ENCODE assay signal across 8 cellular contexts in genomic region chr14:75280831-75281690, GRCh38. TPM values are rescaled to one million over a fixed set of nuclear protein-coding genes. Genes with fewer than 3 reads are reported as not detected.
DNase-seq lines count a peak whose midpoint lies in the region; ATAC-seq and TF ChIP-seq lines count a peak whose summit lies in the region.

No MANE protein-coding gene starts in this region.

- TF ChIP-seq POLR2A in gastrocnemius medialis (IDR thresholded peaks at IDR 0.05) = peak in 1 of 2 donors; percentile 6

- no peaks in the 10 kb centered on the region for H3K9me3 Mint-ChIP-seq in activated naive CD8-positive, alpha-beta T cell (ENCODE audit: low read depth)

- H3K27ac ChIP-seq in HUES64 (ENCODE audit: low read depth, low read length) (no peak overlapping the region), hepatocyte (no peak overlapping the region), gastrocnemius medialis (peak overlapping the region; percentile 98 to 100 (median 100))

- H3K4me1 ChIP-seq in HUES64 (ENCODE audit: insufficient read depth, low read length) (peaks cover 21% of the 10 kb centered on the region), hepatocyte (ENCODE audit: insufficient read depth) (peaks cover 6% of the 10 kb centered on the region), gastrocnemius medialis (peaks cover 24 to 26% of the 10 kb centered on the region in 2 donors), HAP-1 (peaks cover 16% of the 10 kb centered on the region)

- H3K36me3 ChIP-seq in HUES64 (ENCODE audit: insufficient read depth, low read length) = peaks cover 20% of the 10 kb centered on the region
- H3K36me3 ChIP-seq in hepatocyte (replicated peaks; ENCODE audit: insufficient read depth, low read depth) = no peaks in the 10 kb centered on the region
- peaks cover 2 to 14% of the 10 kb centered on the region in 2 donors for H3K36me3 ChIP-seq in gastrocnemius medialis
- no peaks in the 10 kb centered on the region; the same call in none of the 2 replicates for H3K36me3 ChIP-seq in HAP-1 (replicated peaks)

- H3K27ac Mint-ChIP-seq in activated naive CD8-positive, alpha-beta T cell = peak overlapping the region; percentile 50

- peak overlapping the region; percentile 97 for H3K4me2 ChIP-seq in hepatocyte

- TF ChIP-seq CTCF in hepatocyte (IDR thresholded peaks at IDR 0.05; ENCODE audit: poor library complexity) (no peak), gastrocnemius medialis (IDR thresholded peaks at IDR 0.05 in 4 of 5, conservative IDR thresholded peaks at IDR 0.05 in 1 of 5) (no peak)

- H3K9ac ChIP-seq in HUES64 (ENCODE audit: low read depth, low read length) = peak overlapping the region; percentile 23

- H3K27me3 Mint-ChIP-seq in activated naive CD8-positive, alpha-beta T cell = peaks cover 6% of the 10 kb centered on the region

- DNase-seq in hepatocyte (ENCODE audit: low spot score) (peak; percentile 56), gastrocnemius medialis (no peak), NCI-H82 (lab: John Stamatoyannopoulos, UW) (no peak), NCI-H128 (lab: John Stamatoyannopoulos, UW; ENCODE audit: unreplicated experiment) (no peak), HAP-1 (ENCODE audit: low spot score in 2 of 2) (no peak)

- no peaks in the 10 kb centered on the region for H3K9me2 ChIP-seq in hepatocyte (replicated peaks; ENCODE audit: insufficient read depth)

- intact Hi-C loops in gastrocnemius medialis (cut with DNase I; ENCODE audit: low total_unique reads) = no loop called here

- H3K4me3 Mint-ChIP-seq in activated naive CD8-positive, alpha-beta T cell = peak overlapping the region; percentile 93

- peaks cover 16% of the 10 kb centered on the region for H3K36me3 Mint-ChIP-seq in activated naive CD8-positive, alpha-beta T cell

- ATAC-seq in gastrocnemius medialis = no peak
- ATAC-seq in GM19324 (IDR thresholded peaks at IDR 0.05; ENCODE audit: low FRiP score, unreplicated experiment) = no peak

- H3K27me3 ChIP-seq in HUES64 (ENCODE audit: insufficient read depth, low read length) = peaks cover 26% of the 10 kb centered on the region
- no peaks in the 10 kb centered on the region for H3K27me3 ChIP-seq in hepatocyte
- no peaks in the 10 kb centered on the region for H3K27me3 ChIP-seq in gastrocnemius medialis
- no peaks in the 10 kb centered on the region for H3K27me3 ChIP-seq in HAP-1 (ENCODE audit: low read depth)

- H3K79me2 ChIP-seq in hepatocyte = peaks cover 11% of the 10 kb centered on the region

- peaks cover 23% of the 10 kb centered on the region for H4K20me1 ChIP-seq in hepatocyte (ENCODE audit: insufficient read depth, poor library complexity, severe bottlenecking)

- H3K4me3 ChIP-seq in HUES64 (ENCODE audit: low read length) (peak overlapping the region; percentile 87), hepatocyte (peak overlapping the region; percentile 86), gastrocnemius medialis (peak overlapping the region; percentile 2 to 95 (median 48)), HAP-1 (no peak overlapping the region)

- peaks cover 42% of the 10 kb centered on the region for H3K4me1 Mint-ChIP-seq in activated naive CD8-positive, alpha-beta T cell (ENCODE audit: low read depth)

- in situ Hi-C loops in gastrocnemius medialis (cut with MboI; ENCODE audit: low sequenced_read_pairs in 4 of 4) (no loop called here), HAP-1 (cut with MboI; ENCODE audit: low sequenced_read_pairs) (no loop called here)

- WGBS in HUES64 = 84% methylated on average over 17 of the region's 17 CpGs
- 89% methylated on average over 16 of the region's 17 CpGs for WGBS in hepatocyte (ENCODE audit: low lambda C conversion rate, missing lambda C conversion rate)

- H3K9me3 ChIP-seq in HUES64 (ENCODE audit: insufficient read depth, low read depth, low read length) = no peaks in the 10 kb centered on the region
- no peaks in the 10 kb centered on the region for H3K9me3 ChIP-seq in hepatocyte (ENCODE audit: low read depth)
- no peaks in the 10 kb centered on the region for H3K9me3 ChIP-seq in gastrocnemius medialis
- no peaks in the 10 kb centered on the region for H3K9me3 ChIP-seq in HAP-1

- no peak overlapping the region for H2AFZ ChIP-seq in hepatocyte

RNA-seq across cellular contexts. Expression of gene FOS, which starts 2.4 kb away (rescaled TPM):
- polyA plus RNA-seq in HUES64 (2013, experiment 1 of 2) = 11.4 TPM
- 10.3 TPM for polyA plus RNA-seq in HUES64 (2013, experiment 2 of 2)
- total RNA-seq in hepatocyte (657 and 865 TPM in 2 replicates), gastrocnemius medialis (100 to 1,000 TPM in 1 of 4 donors, 10 to 100 TPM in 3; 16.3 to 110 (median 53.5) TPM)
- 935 and 1,189 TPM in 2 replicates for polyA plus RNA-seq in hepatocyte

Comparison
In these comparisons a context has a peak if more than half of its experiments do, and no peak if none do; other contexts are left out.
1. H3K27ac ChIP-seq: peak in gastrocnemius medialis (4 of 4); none in HUES64 (single experiment) and hepatocyte (single experiment).